8 cellular contexts compared by ENCODE assay signal in genomic region chr15:85794598-85795319, GRCh38. TPM values are rescaled to one million over a fixed set of nuclear protein-coding genes. Genes with fewer than 3 reads are reported as not detected.
DNase-seq lines count a peak whose midpoint lies in the region; ATAC-seq lines count a peak whose summit lies in the region.

TSS of gene KLHL25 (minus strand) at chr15:85794925. CDS start at chr15:85769810, 25,115 bp downstream.

- peak within 1 kb of the TSS; percentile 71 for H3K9ac ChIP-seq in mucosa of stomach (ENCODE audit: low read length)

- peaks cover 14 to 19% (median 19%) of the 10 kb centered on the region in 3 donors for H3K4me1 Mint-ChIP-seq in IgD-negative memory B cell

- peak within 1 kb of the TSS; percentile 38 to 78 (median 70) for H3K27ac Mint-ChIP-seq in IgD-negative memory B cell

- H3K4me3 ChIP-seq in esophagus (ENCODE audit: low read depth in 1 of 2, low read length in 2 of 2), result peak within 1 kb of the TSS; percentile 86 to 91
- H3K4me3 ChIP-seq in mucosa of stomach (ENCODE audit: low read length), result peak within 1 kb of the TSS; percentile 45

- 0 to 1% methylated on average over 60 to 67 of the region's 71 CpGs for WGBS in esophagus, 2 donors

- no peaks in the 10 kb centered on the region for H3K36me3 Mint-ChIP-seq in IgD-negative memory B cell

- no peaks in the 10 kb centered on the region for H3K27me3 Mint-ChIP-seq in IgD-negative memory B cell

- H3K27ac ChIP-seq in esophagus (ENCODE audit: low read depth in 2 of 2, low read length in 1 of 2), result peak within 1 kb of the TSS; percentile 86 to 94

- peak within 1 kb of the TSS; percentile 88 to 97 (median 92) for H3K4me3 Mint-ChIP-seq in IgD-negative memory B cell

- H3K4me1 ChIP-seq in esophagus (ENCODE audit: control insufficient read depth in 2 of 2, insufficient read depth in 2 of 2, low read length in 1 of 2) (peaks cover 7% of the 10 kb centered on the region in 2 donors), mucosa of stomach (ENCODE audit: control insufficient read depth, insufficient read depth, low read length) (peaks cover 26% of the 10 kb centered on the region)

- H3K9me3 Mint-ChIP-seq in IgD-negative memory B cell, result peaks cover 0 to 3% (median 0%) of the 10 kb centered on the region in 3 donors

- H3K36me3 ChIP-seq in esophagus (ENCODE audit: control insufficient read depth in 2 of 2, insufficient read depth in 2 of 2, low read length in 1 of 2), result no peaks in the 10 kb centered on the region
- H3K36me3 ChIP-seq in mucosa of stomach (ENCODE audit: control insufficient read depth, insufficient read depth, low read length), result no peaks in the 10 kb centered on the region

- H3K9me3 ChIP-seq in esophagus (ENCODE audit: control insufficient read depth in 2 of 2, insufficient read depth in 1 of 2, low read depth in 1 of 2, low read length in 1 of 2), result no peaks in the 10 kb centered on the region
- no peaks in the 10 kb centered on the region for H3K9me3 ChIP-seq in mucosa of stomach (ENCODE audit: control insufficient read depth, low read length)

- DNase-seq in DMS114 treated with DMSO at 0.1 percent for 48 hours (lab: John Stamatoyannopoulos, UW; ENCODE audit: unreplicated experiment) (peak; percentile 93), OCI-M1 (lab: John Stamatoyannopoulos, UW) (peak; percentile 94)
- peak; percentile 90 for DNase-seq in activated T-cell treated with anti-CD3 and anti-CD28 coated beads, Interleukin-2, amount 50 U/mL, for 1 hour
- DNase-seq in stimulated activated CD8-positive, alpha-beta memory T cell treated with anti-CD3 and anti-CD28 coated beads, Interleukin-4, amount 100 ng/mL, for 48 hours, result peak; percentile 91

- H3K27me3 ChIP-seq in esophagus (ENCODE audit: control insufficient read depth in 1 of 2, insufficient read depth in 2 of 2, low read length in 2 of 2) (no peaks in the 10 kb centered on the region), mucosa of stomach (ENCODE audit: control insufficient read depth, insufficient read depth, low read length) (no peaks in the 10 kb centered on the region)

- ATAC-seq in GM21576 (IDR thresholded peaks at IDR 0.05; ENCODE audit: unreplicated experiment), result peak; percentile 98

RNA-seq across cellular contexts. Expression of gene KLHL25, which starts in this region (rescaled TPM):
- polyA plus RNA-seq in IgD-negative memory B cell (0.60 TPM), esophagus (1 to 10 TPM; 4.2 to 4.5 TPM)

Comparison
In these comparisons a context has a peak if more than half of its experiments do, and no peak if none do; other contexts are left out.
1. Peak in every context shown above with its lines: DNase-seq, ATAC-seq, H3K4me3 ChIP-seq and H3K27ac ChIP-seq.